ENCODE assay signal across 13 cellular contexts in genomic region chr1:205062319-205062718, GRCh38. TPM values are rescaled to one million over a fixed set of nuclear protein-coding genes. Genes with fewer than 3 reads are reported as not detected.
DNase-seq lines count a peak whose midpoint lies in the region; ATAC-seq, FAIRE-seq and TF ChIP-seq lines count a peak whose summit lies in the region.
"Had no signal": no experiment of that assay in that cellular context is flagged by ENCODE, and none has a peak within 500 bp of the region (broad histone marks: within the 10 kb centered on the region; RNA-seq: fewer than 3 reads in every experiment).

No MANE protein-coding gene starts in this region.

- no peaks in the 10 kb centered on the region for H3K79me2 ChIP-seq in H1 (ENCODE audit: control insufficient read depth in 1 of 2, insufficient read depth in 2 of 2, low read length in 2 of 2)

- H3K56ac ChIP-seq in H1 (replicated peaks; ENCODE audit: insufficient read length, low read depth, low read length): no peak overlapping the region

- H3K23ac ChIP-seq in H1 (ENCODE audit: insufficient read length): no peak overlapping the region

- no peak overlapping the region for H3K4me3 ChIP-seq in H1 (ENCODE audit: extremely low read depth in 1 of 4, insufficient read depth in 2 of 4, low read depth in 3 of 4, low read length in 4 of 4)
- H3K4me3 ChIP-seq in foreskin fibroblast (ENCODE audit: low read depth in 1 of 2, low read length in 2 of 2): no peak overlapping the region
- H3K4me3 ChIP-seq: SJSA1 had no signal

- FAIRE-seq in H1 (lab: Jason Lieb, UNC): no peak

- no peak overlapping the region for H3K4me2 ChIP-seq in H1 (ENCODE audit: insufficient read depth in 1 of 2, low read depth in 2 of 2, low read length in 2 of 2)

- TF ChIP-seq EP300 in H1 (IDR thresholded peaks at IDR 0.05; ENCODE audit: borderline replicate concordance in 1 of 2, low read depth in 2 of 2, low read length in 2 of 2): no peak

- H3K27me3 ChIP-seq in H1 (replicated peaks in 1 of 4; ENCODE audit: control insufficient read depth in 3 of 4, extremely low read depth in 1 of 4, insufficient read depth in 3 of 4, low read length in 3 of 4): no peaks in the 10 kb centered on the region
- H3K27me3 ChIP-seq: SJSA1 had no signal

- no peaks in the 10 kb centered on the region for H3K36me3 ChIP-seq in H1 (ENCODE audit: control insufficient read depth in 2 of 4, insufficient read depth in 4 of 4, low read length in 3 of 4)
- H3K36me3 ChIP-seq: SJSA1 had no signal

- POLR2A ChIA-PET in activated naive CD8-positive, alpha-beta T cell treated with anti-CD3 and anti-CD28 coated beads, Interleukin-2, amount 10 ng/mL, durations not matched to agents 7 days and 5 days (lab: Charles Lee): no interaction called here
- POLR2A ChIA-PET in H1 (lab: Charles Lee; ENCODE audit: partially characterized antibody): interaction anchor here (1.2 to 2.5 kb wide), 2 partner anchors 59 to 87 kb away, joined by 3 to 6 read pairs; no protein-coding TSS in a partner anchor

- 0 out of 2 replicates have a peak overlapping the region, but pooled peaks have one; percentile 13 for H2BK20ac ChIP-seq in H1 (ENCODE audit: low read length)

- H3K4me3 Mint-ChIP-seq in activated naive CD8-positive, alpha-beta T cell treated with anti-CD3 and anti-CD28 coated beads, Interleukin-2, amount 10 ng/mL, durations not matched to agents 7 days and 5 days: no peak overlapping the region
- H3K4me3 Mint-ChIP-seq in activated naive CD8-positive, alpha-beta T cell treated with anti-CD3 and anti-CD28 coated beads for 36 hours: no peak overlapping the region

- peaks cover 0 to 4% (median 2%) of the 10 kb centered on the region in 4 experiments; a peak in 4 of 7 replicates for H3K4me1 ChIP-seq in H1 (replicated peaks in 1 of 4; ENCODE audit: control insufficient read depth in 3 of 4, insufficient read depth in 4 of 4, low read length in 3 of 4)
- H3K4me1 ChIP-seq: SJSA1 had no signal

- no peaks in the 10 kb centered on the region for H3K79me1 ChIP-seq in H1 (ENCODE audit: low read depth, low read length)

- TF ChIP-seq CTCF in H1 (IDR thresholded peaks at IDR 0.05; ENCODE audit: control extremely low read depth in 1 of 3, insufficient read depth in 1 of 3, low read depth in 1 of 3, low read length in 3 of 3) (no peak), foreskin fibroblast (IDR thresholded peaks at IDR 0.05; ENCODE audit: low read depth, low read length) (no peak)

- H2AFZ ChIP-seq in H1 (ENCODE audit: low read length): peak overlapping the region; percentile 62; the same call in 1 of the 2 replicates

- H3K4me1 Mint-ChIP-seq in activated naive CD8-positive, alpha-beta T cell treated with anti-CD3 and anti-CD28 coated beads, Interleukin-2, amount 10 ng/mL, durations not matched to agents 7 days and 5 days: peaks cover 1% of the 10 kb centered on the region
- no peaks in the 10 kb centered on the region for H3K4me1 Mint-ChIP-seq in activated naive CD8-positive, alpha-beta T cell treated with anti-CD3 and anti-CD28 coated beads for 36 hours

- no peak overlapping the region for H3K14ac ChIP-seq in H1 (ENCODE audit: insufficient read length)

- no peak for TF ChIP-seq RAD21 in H1 (IDR thresholded peaks at IDR 0.05 in 1 of 2, conservative IDR thresholded peaks at IDR 0.05 in 1 of 2; ENCODE audit: low read depth in 2 of 2, low read length in 2 of 2)

- no peak overlapping the region for H3K4ac ChIP-seq in H1 (replicated peaks; ENCODE audit: insufficient read length, low read depth, low read length)

- ATAC-seq in activated naive CD8-positive, alpha-beta T cell treated with anti-CD3 and anti-CD28 coated beads, Interleukin-2, amount 10 ng/mL, durations not matched to agents 7 days and 5 days (ENCODE audit: low read depth): no peak
- ATAC-seq in activated CD4-positive, CD25-positive, alpha-beta regulatory T cell treated with anti-CD3 and anti-CD28 coated beads, Interleukin-2, amount 50 U/mL, for 24 hours: no peak

- no peak overlapping the region for H2BK120ac ChIP-seq in H1 (replicated peaks; ENCODE audit: low read depth, low read length)

- 95% methylated on average over 8 of the region's 8 CpGs; no CpG with 5 or more reads in 1 of the 2 experiments for WGBS in H1 (ENCODE audit: extremely low coverage in 1 of 2, insufficient coverage in 1 of 2, insufficient read length in 1 of 2, insufficient replicate concordance in 2 of 2, low coverage in 1 of 2, low lambda C conversion rate in 2 of 2, missing lambda C conversion rate in 1 of 2), 2 experiments

- H2BK15ac ChIP-seq in H1 (ENCODE audit: low read length): no peak overlapping the region

- CTCF ChIA-PET in H1 (lab: Charles Lee; ENCODE audit: partially characterized antibody): interaction anchor here (0.7 to 38.9 kb wide), 32 partner anchors 12 to 374 kb away, joined by 3 to 1336 read pairs (median 6); partner anchors contain the start of genes CNTN2 and RBBP5

- no peak overlapping the region for H4K5ac ChIP-seq in H1 (ENCODE audit: insufficient read length, low read depth, low read length)

- H4K91ac ChIP-seq in H1 (replicated peaks; ENCODE audit: insufficient read length, low read length): no peak overlapping the region

- no peak overlapping the region for H2BK5ac ChIP-seq in H1 (ENCODE audit: low read depth, low read length)

- no peak for TF ChIP-seq POLR2A in H1 (IDR thresholded peaks at IDR 0.05; ENCODE audit: control extremely low read depth in 1 of 2, low read depth in 2 of 2, low read length in 2 of 2)

- peak; percentile 12 for DNase-seq in activated naive CD8-positive, alpha-beta T cell treated with anti-CD3 and anti-CD28 coated beads, Interleukin-2, amount 10 ng/mL, durations not matched to agents 7 days and 5 days
- DNase-seq in activated naive CD8-positive, alpha-beta T cell treated with anti-CD3 and anti-CD28 coated beads for 36 hours: no peak
- DNase-seq in H1 (ENCODE audit: low read depth in 1 of 2, low spot score in 2 of 2): no peak
- peak; percentile 67 for DNase-seq in posterior vena cava (ENCODE audit: low spot score)
- DNase-seq in foreskin fibroblast: no peak
- no peak for DNase-seq in hippocampal formation (lab: John Stamatoyannopoulos, UW)
- no peak for DNase-seq in stimulated activated CD4-positive, alpha-beta T cell treated with anti-CD3 and anti-CD28 coated beads, Interleukin-2, amount 100 ng/mL, for 48 hours
- DNase-seq: 8988T had no signal

- no peaks in the 10 kb centered on the region for H3K9me3 Mint-ChIP-seq in activated naive CD8-positive, alpha-beta T cell treated with anti-CD3 and anti-CD28 coated beads, Interleukin-2, amount 10 ng/mL, durations not matched to agents 7 days and 5 days
- no peaks in the 10 kb centered on the region for H3K9me3 Mint-ChIP-seq in activated naive CD8-positive, alpha-beta T cell treated with anti-CD3 and anti-CD28 coated beads for 36 hours

- H3K9ac ChIP-seq in H1 (replicated peaks in 1 of 4; ENCODE audit: extremely low read depth in 1 of 4, low read depth in 3 of 4, low read length in 3 of 4): no peak overlapping the region

- peak overlapping the region; percentile 38; the same call in 1 of the 2 replicates for H4K8ac ChIP-seq in H1 (ENCODE audit: extremely low read depth, insufficient read depth, low read length)

- no peak overlapping the region for H2BK12ac ChIP-seq in H1 (ENCODE audit: low read depth, low read length)

- peaks cover 0 to 1% of the 10 kb centered on the region in 2 experiments for H4K20me1 ChIP-seq in H1 (replicated peaks in 1 of 2; ENCODE audit: control insufficient read depth in 1 of 2, insufficient read depth in 2 of 2, low read length in 2 of 2)

- no peak overlapping the region for H3K18ac ChIP-seq in H1 (ENCODE audit: extremely low read depth, low read length)

- no peak overlapping the region for H3K27ac Mint-ChIP-seq in activated naive CD8-positive, alpha-beta T cell treated with anti-CD3 and anti-CD28 coated beads, Interleukin-2, amount 10 ng/mL, durations not matched to agents 7 days and 5 days
- H3K27ac Mint-ChIP-seq in activated naive CD8-positive, alpha-beta T cell treated with anti-CD3 and anti-CD28 coated beads for 36 hours: no peak overlapping the region

- H3K36me3 Mint-ChIP-seq in activated naive CD8-positive, alpha-beta T cell treated with anti-CD3 and anti-CD28 coated beads, Interleukin-2, amount 10 ng/mL, durations not matched to agents 7 days and 5 days: no peaks in the 10 kb centered on the region
- H3K36me3 Mint-ChIP-seq in activated naive CD8-positive, alpha-beta T cell treated with anti-CD3 and anti-CD28 coated beads for 36 hours: no peaks in the 10 kb centered on the region

- H2AK5ac ChIP-seq in H1 (ENCODE audit: low read depth, low read length): no peak overlapping the region

- intact Hi-C loops in posterior vena cava (cut with DNase I): loop anchor here in 1 of 2 donors (5.0 kb wide), 1 partner anchor 85 kb away; no protein-coding TSS in a partner anchor

- H3K27ac ChIP-seq in H1 (ENCODE audit: low read depth, low read length): no peak overlapping the region
- H3K27ac ChIP-seq: HL-60, SJSA1 had no signal

- H3K27me3 Mint-ChIP-seq in activated naive CD8-positive, alpha-beta T cell treated with anti-CD3 and anti-CD28 coated beads, Interleukin-2, amount 10 ng/mL, durations not matched to agents 7 days and 5 days: no peaks in the 10 kb centered on the region
- no peaks in the 10 kb centered on the region for H3K27me3 Mint-ChIP-seq in activated naive CD8-positive, alpha-beta T cell treated with anti-CD3 and anti-CD28 coated beads for 36 hours

- no peaks in the 10 kb centered on the region for H3K23me2 ChIP-seq in H1 (ENCODE audit: low read depth, low read length)

- H3K9me3 ChIP-seq in H1 (ENCODE audit: insufficient read depth in 2 of 2, low read depth in 1 of 2, low read length in 1 of 2): no peaks in the 10 kb centered on the region
- H3K9me3 ChIP-seq: SJSA1 had no signal

RNA-seq across cellular contexts. Expression of gene CNTN2, which starts 19.3 kb away (rescaled TPM):
- total RNA-seq in activated naive CD8-positive, alpha-beta T cell treated with anti-CD3 and anti-CD28 coated beads, Interleukin-2, amount 10 ng/mL, durations not matched to agents 7 days and 5 days: not detected
- not detected for total RNA-seq in activated naive CD8-positive, alpha-beta T cell treated with anti-CD3 and anti-CD28 coated beads for 36 hours
- 3.9 TPM in 2 replicates for total RNA-seq in H1 (2021; fragmentation: NEBNext Ultra II Directional; extraction: Animal tissue kit (Norgen Biotek cat#: 25700))
- polyA plus RNA-seq in H1 (2011; rRNA removed): 1.2 and 2.3 TPM in 2 replicates
- 1.1 TPM for polyA plus RNA-seq in H1 (2011; cell fraction: cytosol; rRNA removed)
- polyA plus RNA-seq in H1 (2011; cell fraction: nucleus; rRNA removed): 4.8 TPM
- 2.1 to 2.4 TPM (median 2.3 TPM) in 4 replicates for polyA plus RNA-seq in H1 (2012, experiment 1 of 2)
- polyA plus RNA-seq in H1 (2012, experiment 2 of 2): 1.4 TPM
- 3.1 TPM for polyA plus RNA-seq in H1 (2013, experiment 1 of 2)
- 4.4 TPM for polyA plus RNA-seq in H1 (2013, experiment 2 of 2)
- 2.4 and 2.8 TPM in 2 replicates for polyA minus RNA-seq in H1 (2011; rRNA and poly(A)+ RNA removed)
- polyA minus RNA-seq in H1 (2011; cell fraction: cytosol; rRNA and poly(A)+ RNA removed): 3.8 TPM
- 6.8 TPM for polyA minus RNA-seq in H1 (2011; cell fraction: nucleus; rRNA and poly(A)+ RNA removed)
- total RNA-seq in posterior vena cava: under 1 TPM; 0.14 to 0.28 TPM
- total RNA-seq: Calu3, SJSA1 had no signal
- polyA plus RNA-seq: BJ had no signal

RNA-seq across cellular contexts. Expression of gene TMEM81, which starts 21.9 kb away (rescaled TPM):
- 1 to 10 TPM; 3.9 to 4.0 TPM for total RNA-seq in activated naive CD8-positive, alpha-beta T cell treated with anti-CD3 and anti-CD28 coated beads, Interleukin-2, amount 10 ng/mL, durations not matched to agents 7 days and 5 days
- 1 to 10 TPM; 1.5 to 2.4 TPM for total RNA-seq in activated naive CD8-positive, alpha-beta T cell treated with anti-CD3 and anti-CD28 coated beads for 36 hours
- 5.8 and 5.9 TPM in 2 replicates for total RNA-seq in H1 (2021; fragmentation: NEBNext Ultra II Directional; extraction: Animal tissue kit (Norgen Biotek cat#: 25700))
- 1.3 and 2.1 TPM in 2 replicates for polyA plus RNA-seq in H1 (2011; rRNA removed)
- polyA plus RNA-seq in H1 (2011; cell fraction: cytosol; rRNA removed): 3.1 TPM
- polyA plus RNA-seq in H1 (2011; cell fraction: nucleus; rRNA removed): 1.3 TPM
- 3.9 to 4.9 TPM (median 4.8 TPM) in 4 replicates for polyA plus RNA-seq in H1 (2012, experiment 1 of 2)
- 0.56 TPM for polyA plus RNA-seq in H1 (2012, experiment 2 of 2)
- polyA plus RNA-seq in H1 (2013, experiment 1 of 2): 1.7 TPM
- 1.9 TPM for polyA plus RNA-seq in H1 (2013, experiment 2 of 2)
- 4.8 and 6.8 TPM in 2 replicates for polyA minus RNA-seq in H1 (2011; rRNA and poly(A)+ RNA removed)
- 1.2 TPM for polyA minus RNA-seq in H1 (2011; cell fraction: cytosol; rRNA and poly(A)+ RNA removed)
- 6.8 TPM for polyA minus RNA-seq in H1 (2011; cell fraction: nucleus; rRNA and poly(A)+ RNA removed)
- 1 to 10 TPM; 1.4 to 1.5 TPM for total RNA-seq in posterior vena cava

RNA-seq across cellular contexts. Expression of gene RBBP5, which starts 59.5 kb away (rescaled TPM):
- total RNA-seq in activated naive CD8-positive, alpha-beta T cell treated with anti-CD3 and anti-CD28 coated beads, Interleukin-2, amount 10 ng/mL, durations not matched to agents 7 days and 5 days: 10 to 100 TPM; 22.3 to 25.5 TPM
- total RNA-seq in activated naive CD8-positive, alpha-beta T cell treated with anti-CD3 and anti-CD28 coated beads for 36 hours: 10 to 100 TPM; 22.7 to 26.9 TPM
- total RNA-seq in H1 (2021; fragmentation: NEBNext Ultra II Directional; extraction: Animal tissue kit (Norgen Biotek cat#: 25700)): 20.4 and 21.5 TPM in 2 replicates
- polyA plus RNA-seq in H1 (2011; rRNA removed): 6.7 and 7.6 TPM in 2 replicates
- 15.5 TPM for polyA plus RNA-seq in H1 (2011; cell fraction: cytosol; rRNA removed)
- 3.6 TPM for polyA plus RNA-seq in H1 (2011; cell fraction: nucleus; rRNA removed)
- polyA plus RNA-seq in H1 (2012, experiment 1 of 2): 8.4 to 12.3 TPM (median 10.8 TPM) in 4 replicates
- polyA plus RNA-seq in H1 (2012, experiment 2 of 2): 1.8 TPM
- 10.5 TPM for polyA plus RNA-seq in H1 (2013, experiment 1 of 2)
- polyA plus RNA-seq in H1 (2013, experiment 2 of 2): 11.2 TPM
- 21.0 and 21.4 TPM in 2 replicates for polyA minus RNA-seq in H1 (2011; rRNA and poly(A)+ RNA removed)
- polyA minus RNA-seq in H1 (2011; cell fraction: cytosol; rRNA and poly(A)+ RNA removed): 11.5 TPM
- 7.6 TPM for polyA minus RNA-seq in H1 (2011; cell fraction: nucleus; rRNA and poly(A)+ RNA removed)
- total RNA-seq in posterior vena cava: 10 to 100 TPM in 1 of 2 donors, 1 to 10 TPM in 1; 8.3 to 10.2 TPM

Comparison
In these comparisons a context has a peak if more than half of its experiments do, and no peak if none do; other contexts are left out.
1. DNase-seq: peak in activated naive CD8-positive, alpha-beta T cell treated with anti-CD3 and anti-CD28 coated beads, Interleukin-2, amount 10 ng/mL, durations not matched to agents 7 days and 5 days (single experiment) and posterior vena cava (single experiment); none in activated naive CD8-positive, alpha-beta T cell treated with anti-CD3 and anti-CD28 coated beads for 36 hours (single experiment), H1 (0 of 2), foreskin fibroblast (0 of 2), hippocampal formation (0 of 2) and stimulated activated CD4-positive, alpha-beta T cell treated with anti-CD3 and anti-CD28 coated beads, Interleukin-2, amount 100 ng/mL, for 48 hours (0 of 2).